ENCODE assay signal across 8 cellular contexts in the genomic region with DNA sequence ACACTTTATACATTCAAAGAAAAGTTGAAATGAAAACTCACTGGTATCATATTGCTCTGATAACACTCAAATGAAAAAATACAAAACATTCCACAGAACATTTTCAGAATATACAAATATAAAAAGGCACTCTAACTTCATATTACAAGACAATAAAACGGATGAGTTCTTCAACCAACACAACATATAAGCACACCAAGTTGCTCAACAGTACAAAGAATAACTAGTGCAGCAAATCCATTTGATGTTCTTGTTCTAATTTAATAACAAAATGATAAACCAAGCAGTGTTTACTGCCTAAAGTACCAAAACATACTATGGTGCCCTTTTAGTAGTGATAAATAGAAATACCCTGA.
DNase-seq lines count a peak whose midpoint lies in the region; ATAC-seq and TF ChIP-seq lines count a peak whose summit lies in the region.

No MANE protein-coding gene starts in this region.

- no peaks in the 10 kb centered on the region for H3K9me3 ChIP-seq in subcutaneous abdominal adipose tissue (ENCODE audit: control insufficient read depth in 5 of 5, low read length in 5 of 5)

- peaks cover 12% of the 10 kb centered on the region for H3K4me1 ChIP-seq in foreskin keratinocyte
- peaks cover 7 to 34% (median 29%) of the 10 kb centered on the region in 5 donors for H3K4me1 ChIP-seq in subcutaneous abdominal adipose tissue (ENCODE audit: control insufficient read depth in 5 of 5, insufficient read depth in 5 of 5, low read length in 5 of 5)

- H3K27me3 Mint-ChIP-seq in activated naive CD4-positive, alpha-beta T cell treated with anti-CD3 and anti-CD28 coated beads, Interleukin-2, amount 50 U/mL, for 24 hours: no peaks in the 10 kb centered on the region

- H3K4me1 Mint-ChIP-seq in activated naive CD4-positive, alpha-beta T cell treated with anti-CD3 and anti-CD28 coated beads, Interleukin-2, amount 50 U/mL, for 24 hours: peaks cover 66% of the 10 kb centered on the region

- H3K27me3 ChIP-seq in foreskin keratinocyte (no peaks in the 10 kb centered on the region), subcutaneous abdominal adipose tissue (ENCODE audit: control insufficient read depth in 5 of 5, insufficient read depth in 4 of 5, low read length in 5 of 5) (no peaks in the 10 kb centered on the region)

- no peak overlapping the region for H3K4me3 Mint-ChIP-seq in activated naive CD4-positive, alpha-beta T cell treated with anti-CD3 and anti-CD28 coated beads, Interleukin-2, amount 50 U/mL, for 24 hours

- peaks cover 14% of the 10 kb centered on the region for H3K36me3 Mint-ChIP-seq in activated naive CD4-positive, alpha-beta T cell treated with anti-CD3 and anti-CD28 coated beads, Interleukin-2, amount 50 U/mL, for 24 hours

- peaks cover 0 to 8% (median 3%) of the 10 kb centered on the region in 5 donors for H3K36me3 ChIP-seq in subcutaneous abdominal adipose tissue (ENCODE audit: control insufficient read depth in 5 of 5, insufficient read depth in 5 of 5, low read length in 5 of 5)

- H3K27ac Mint-ChIP-seq in activated naive CD4-positive, alpha-beta T cell treated with anti-CD3 and anti-CD28 coated beads, Interleukin-2, amount 50 U/mL, for 24 hours: peak overlapping the region; percentile 95

- no peak for TF ChIP-seq CTCF in foreskin keratinocyte (conservative IDR thresholded peaks at IDR 0.05)

- DNase-seq in activated naive CD4-positive, alpha-beta T cell treated with Interleukin-2 at 50 U/mL for 16 hours: no peak
- no peak for DNase-seq in foreskin keratinocyte
- DNase-seq in NCI-H82 (lab: John Stamatoyannopoulos, UW): no peak
- no peak for DNase-seq in glomerular visceral epithelial cell (ENCODE audit: extremely low spot score)

- H3K27ac ChIP-seq in foreskin keratinocyte: peak overlapping the region; percentile 79
- peak overlapping the region; percentile 61 for H3K27ac ChIP-seq in subcutaneous abdominal adipose tissue (ENCODE audit: low read depth, low read length)

- ATAC-seq in SK-N-SH treated with all-trans-retinoic acid at 6 μM for 48 hours (peak; percentile 43), foreskin keratinocyte (no peak), GM18519 (IDR thresholded peaks at IDR 0.05; ENCODE audit: low FRiP score, unreplicated experiment) (no peak)

- no peak overlapping the region for H3K9ac ChIP-seq in subcutaneous abdominal adipose tissue (ENCODE audit: low read length in 5 of 5)

- no peak overlapping the region for H3K4me3 ChIP-seq in subcutaneous abdominal adipose tissue (ENCODE audit: low read depth in 1 of 5, low read length in 5 of 5)

- no peaks in the 10 kb centered on the region for H3K9me3 Mint-ChIP-seq in activated naive CD4-positive, alpha-beta T cell treated with anti-CD3 and anti-CD28 coated beads, Interleukin-2, amount 50 U/mL, for 24 hours

TF ChIP-seq in SK-N-SH treated with all-trans-retinoic acid at 6 μM for 48 hours, 23 proteins besides CTCF, POLR2A, EP300 and RAD21:
- no peak for TF ChIP-seq ESRRG (CRISPR knock-in tag; IDR thresholded peaks at IDR 0.05)
- no peak for TF ChIP-seq SNAI2 (CRISPR knock-in tag; IDR thresholded peaks at IDR 0.05)
- TF ChIP-seq CSDC2 (CRISPR knock-in tag; IDR thresholded peaks at IDR 0.05): no peak
- no peak for TF ChIP-seq BACH2 (CRISPR knock-in tag; IDR thresholded peaks at IDR 0.05; ENCODE audit: borderline replicate concordance)
- TF ChIP-seq ISL1 (CRISPR knock-in tag; IDR thresholded peaks at IDR 0.05): no peak
- no peak for TF ChIP-seq CSRNP3 (CRISPR knock-in tag; IDR thresholded peaks at IDR 0.05)
- TF ChIP-seq PPARA (CRISPR knock-in tag; IDR thresholded peaks at IDR 0.05; ENCODE audit: borderline replicate concordance): no peak
- TF ChIP-seq ZFP30 (CRISPR knock-in tag; IDR thresholded peaks at IDR 0.05): no peak
- no peak for TF ChIP-seq ZNF8 (CRISPR knock-in tag; IDR thresholded peaks at IDR 0.05)
- TF ChIP-seq ZNF565 (CRISPR knock-in tag; conservative IDR thresholded peaks at IDR 0.05; ENCODE audit: low read depth): no peak
- TF ChIP-seq POU6F1 (CRISPR knock-in tag; IDR thresholded peaks at IDR 0.05; ENCODE audit: borderline replicate concordance, low read depth): no peak
